Comparison of ENCODE assay signal across 20 cellular contexts in the genomic region with DNA sequence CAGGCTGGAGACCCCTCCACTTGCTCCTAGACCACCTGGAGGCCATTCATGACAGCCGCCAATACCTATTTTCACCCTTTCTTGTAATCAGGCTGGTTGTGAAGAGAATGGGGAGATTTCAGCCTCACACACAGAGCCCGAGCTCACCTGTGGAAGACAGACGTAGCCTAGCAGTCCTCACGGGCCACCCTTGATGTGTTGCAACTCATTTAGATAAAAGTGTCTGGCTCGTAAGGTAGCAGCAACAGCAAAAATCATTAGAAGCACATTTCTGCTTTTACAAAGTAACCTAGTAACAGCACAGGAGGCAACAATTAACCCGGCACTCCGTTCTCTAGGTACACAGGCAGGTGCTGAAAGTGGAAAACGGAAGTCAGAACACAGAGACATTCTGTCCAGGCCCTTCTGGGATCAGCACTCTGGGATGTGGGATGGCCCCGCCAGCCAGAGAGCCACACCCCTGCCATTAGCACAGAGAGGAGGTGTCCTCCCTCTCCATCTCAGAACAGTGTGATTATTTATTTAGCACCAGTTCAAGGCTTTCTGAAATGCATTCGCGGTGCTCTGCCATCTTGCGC.
"Had no signal": no experiment of that assay in that cellular context is flagged by ENCODE, and none has a peak within 500 bp of the region (broad histone marks: within the 10 kb centered on the region; RNA-seq: fewer than 3 reads in every experiment).

No MANE protein-coding gene starts in this region.

- H3K27ac Mint-ChIP-seq: activated CD4-positive, alpha-beta T cell treated with anti-CD3 and anti-CD28 coated beads, Interleukin-2, amount 10 ng/mL, durations not matched to agents 7 days and 5 days; activated naive CD8-positive, alpha-beta T cell; activated T-cell treated with anti-CD3 and anti-CD28 coated beads, Interleukin-2, amount 50 U/mL, for 72 hours had no signal

- H3K9me3 ChIP-seq: left lung, upper lobe of left lung had no signal

- H3K27me3 ChIP-seq: hepatocyte, upper lobe of left lung had no signal

- H3K4me1 ChIP-seq: upper lobe of left lung had no signal

- DNase-seq: activated CD4-positive, alpha-beta T cell treated with anti-CD3 and anti-CD28 coated beads, Interleukin-2, amount 10 ng/mL, durations not matched to agents 7 days and 5 days; activated CD8-positive, alpha-beta memory T cell treated with anti-CD3 and anti-CD28 coated beads, Interleukin-2, amount 50 U/mL, for 48 hours; activated gamma-delta T cell treated with Interleukin-2 at 50 U/mL for 16 hours; activated T-cell treated with anti-CD3 and anti-CD28 coated beads, Interleukin-2, amount 50 U/mL, for 72 hours; amniotic stem cell; central memory CD4-positive, alpha-beta T cell; mammary epithelial cell; naive thymus-derived CD4-positive, alpha-beta T cell; stimulated activated CD4-positive, alpha-beta T cell treated with anti-CD3 and anti-CD28 coated beads, Interleukin-15, amount 100 ng/mL, for 24 hours; stimulated activated CD4-positive, alpha-beta T cell treated with anti-CD3 and anti-CD28 coated beads, Interleukin-4, amount 100 ng/mL, for 24 hours; stimulated activated naive CD4-positive, alpha-beta T cell; T-helper 9 cell; upper lobe of left lung had no signal

- FAIRE-seq: keratinocyte had no signal

- H3K9me3 Mint-ChIP-seq: activated CD4-positive, alpha-beta T cell treated with anti-CD3 and anti-CD28 coated beads, Interleukin-2, amount 10 ng/mL, durations not matched to agents 7 days and 5 days; activated T-cell treated with anti-CD3 and anti-CD28 coated beads, Interleukin-2, amount 50 U/mL, for 72 hours had no signal

- ATAC-seq: activated T-cell treated with anti-CD3 and anti-CD28 coated beads, Interleukin-2, amount 50 U/mL, for 72 hours; esophagus mucosa; left lung; naive thymus-derived CD4-positive, alpha-beta T cell had no signal

- H3K36me3 Mint-ChIP-seq: activated naive CD8-positive, alpha-beta T cell had no signal

- H3K4me3 Mint-ChIP-seq: activated CD4-positive, alpha-beta T cell treated with anti-CD3 and anti-CD28 coated beads, Interleukin-2, amount 10 ng/mL, durations not matched to agents 7 days and 5 days; activated naive CD8-positive, alpha-beta T cell; activated T-cell treated with anti-CD3 and anti-CD28 coated beads, Interleukin-2, amount 50 U/mL, for 72 hours; naive thymus-derived CD4-positive, alpha-beta T cell had no signal

- H3K36me3 ChIP-seq: left lung, upper lobe of left lung had no signal

- H3K27ac ChIP-seq: coronary artery, hepatocyte, left lung, skin epidermis, upper lobe of left lung had no signal

- H3K4me3 ChIP-seq: coronary artery, hepatocyte, left lung, skin epidermis, upper lobe of left lung had no signal
